Comparison of ENCODE assay signal across 13 cellular contexts in genomic region chr1:112431038-112431437, GRCh38. TPM values are rescaled to one million over a fixed set of nuclear protein-coding genes. Genes with fewer than 3 reads are reported as not detected.
DNase-seq lines count a peak whose midpoint lies in the region; ATAC-seq and TF ChIP-seq lines count a peak whose summit lies in the region.
"Had no signal": no experiment of that assay in that cellular context is flagged by ENCODE, and none has a peak within 500 bp of the region (broad histone marks: within the 10 kb centered on the region; RNA-seq: fewer than 3 reads in every experiment).

No MANE protein-coding gene starts in this region.

- H3K27ac ChIP-seq in VCaP (0 out of 2 replicates have a peak overlapping the region, but pooled peaks have one; percentile 7), layer of hippocampus (ENCODE audit: low read depth, low read length) (peak overlapping the region; percentile 40), spleen (peak overlapping the region in 7 of 8 donors; percentile 18 to 76 (median 68))

- H3K4me3 ChIP-seq in spleen: no peak overlapping the region

- DNase-seq in KBM-7 (peak; percentile 32), spleen (no peak)
- DNase-seq: activated naive CD4-positive, alpha-beta T cell treated with anti-CD3 and anti-CD28 coated beads, Interleukin-2, amount 10 ng/mL, durations not matched to agents 7 days and 5 days; CD4-positive, alpha-beta T cell; NCI-H187; NCI-H69; posterior cingulate gyrus; stimulated activated CD4-positive, alpha-beta T cell treated with anti-CD3 and anti-CD28 coated beads, Interleukin-2, amount 100 ng/mL, for 48 hours had no signal

- H3K27me3 ChIP-seq in layer of hippocampus (ENCODE audit: control insufficient read depth, insufficient read depth, low read length) (no peaks in the 10 kb centered on the region), spleen (replicated peaks in 1 of 7) (no peaks in the 10 kb centered on the region)

- no peak for TF ChIP-seq CTCF in VCaP (conservative IDR thresholded peaks at IDR 0.05)
- no peak for TF ChIP-seq CTCF in spleen (IDR thresholded peaks at IDR 0.05 in 8 of 11, conservative IDR thresholded peaks at IDR 0.05 in 3 of 11)

- in situ Hi-C loops in KBM-7 (cut with MboI; ENCODE audit: low pct_unique_long_range_greater_than_20kb, low sequenced_read_pairs): no loop called here

- intact Hi-C loops in spleen (cut with DNase I; ENCODE audit: low total_unique reads): no loop called here

- ATAC-seq in GM21576 (IDR thresholded peaks at IDR 0.05; ENCODE audit: unreplicated experiment) (no peak), HG03159 (IDR thresholded peaks at IDR 0.05; ENCODE audit: unreplicated experiment) (no peak), GM18505 (IDR thresholded peaks at IDR 0.05; ENCODE audit: unreplicated experiment) (no peak)

- no peak for TF ChIP-seq POLR2A in spleen (IDR thresholded peaks at IDR 0.05)
- TF ChIP-seq POLR2A in GM18505 (IDR thresholded peaks at IDR 0.05; ENCODE audit: borderline replicate concordance, extremely low read depth, insufficient read depth, insufficient read length): no peak

- peaks cover 0 to 44% (median 20%) of the 10 kb centered on the region in 6 donors for H3K4me1 ChIP-seq in spleen

- 16 to 47% (median 34%) methylated on average over 1 of the region's 1 CpG for WGBS in spleen, 5 donors

- H3K36me3 ChIP-seq in spleen: no peaks in the 10 kb centered on the region

- H3K9me3 ChIP-seq in spleen: no peaks in the 10 kb centered on the region

RNA-seq across cellular contexts. Expression of gene CTTNBP2NL, which starts 35.0 kb away (rescaled TPM):
- total RNA-seq in spleen: 10 to 100 TPM; 15.3 to 48.1 (median 27.5) TPM
- 1 to 10 TPM; 1.9 to 4.6 (median 2.5) TPM for polyA plus RNA-seq in spleen

Comparison
In these comparisons a context has a peak if more than half of its experiments do, and no peak if none do; other contexts are left out.
1. H3K27ac ChIP-seq: peak in every context shown above with its lines; median percentile 68 in spleen; 40 in layer of hippocampus; 7 in VCaP.